ENCODE assay signal across 1 cellular context in the genomic region with DNA sequence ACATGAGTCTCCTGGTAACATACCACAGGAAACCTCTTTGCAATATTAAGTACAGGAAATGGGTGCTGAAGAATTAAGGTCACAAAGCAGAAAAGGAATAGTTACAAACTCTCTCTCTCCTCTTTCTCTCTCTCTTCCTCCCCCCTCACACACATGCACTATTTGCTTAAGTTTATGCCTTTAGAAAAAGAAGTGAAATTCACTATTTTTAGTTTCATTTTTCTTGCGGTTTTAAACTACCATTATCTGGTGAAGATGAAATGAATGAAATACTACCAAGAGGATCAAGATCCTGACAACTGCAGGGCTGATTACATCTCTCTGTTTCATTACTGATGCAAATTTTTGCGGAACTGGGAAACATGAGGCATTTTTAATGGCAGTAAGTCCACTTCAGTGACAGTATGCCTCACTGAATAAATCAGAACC.
TF ChIP-seq lines count a peak whose summit lies in the region.

No MANE protein-coding gene starts in this region.

TF ChIP-seq in GM23338, 12 proteins besides CTCF, POLR2A, EP300 and RAD21 (continued from another document):
- TF ChIP-seq, protein P1, sequence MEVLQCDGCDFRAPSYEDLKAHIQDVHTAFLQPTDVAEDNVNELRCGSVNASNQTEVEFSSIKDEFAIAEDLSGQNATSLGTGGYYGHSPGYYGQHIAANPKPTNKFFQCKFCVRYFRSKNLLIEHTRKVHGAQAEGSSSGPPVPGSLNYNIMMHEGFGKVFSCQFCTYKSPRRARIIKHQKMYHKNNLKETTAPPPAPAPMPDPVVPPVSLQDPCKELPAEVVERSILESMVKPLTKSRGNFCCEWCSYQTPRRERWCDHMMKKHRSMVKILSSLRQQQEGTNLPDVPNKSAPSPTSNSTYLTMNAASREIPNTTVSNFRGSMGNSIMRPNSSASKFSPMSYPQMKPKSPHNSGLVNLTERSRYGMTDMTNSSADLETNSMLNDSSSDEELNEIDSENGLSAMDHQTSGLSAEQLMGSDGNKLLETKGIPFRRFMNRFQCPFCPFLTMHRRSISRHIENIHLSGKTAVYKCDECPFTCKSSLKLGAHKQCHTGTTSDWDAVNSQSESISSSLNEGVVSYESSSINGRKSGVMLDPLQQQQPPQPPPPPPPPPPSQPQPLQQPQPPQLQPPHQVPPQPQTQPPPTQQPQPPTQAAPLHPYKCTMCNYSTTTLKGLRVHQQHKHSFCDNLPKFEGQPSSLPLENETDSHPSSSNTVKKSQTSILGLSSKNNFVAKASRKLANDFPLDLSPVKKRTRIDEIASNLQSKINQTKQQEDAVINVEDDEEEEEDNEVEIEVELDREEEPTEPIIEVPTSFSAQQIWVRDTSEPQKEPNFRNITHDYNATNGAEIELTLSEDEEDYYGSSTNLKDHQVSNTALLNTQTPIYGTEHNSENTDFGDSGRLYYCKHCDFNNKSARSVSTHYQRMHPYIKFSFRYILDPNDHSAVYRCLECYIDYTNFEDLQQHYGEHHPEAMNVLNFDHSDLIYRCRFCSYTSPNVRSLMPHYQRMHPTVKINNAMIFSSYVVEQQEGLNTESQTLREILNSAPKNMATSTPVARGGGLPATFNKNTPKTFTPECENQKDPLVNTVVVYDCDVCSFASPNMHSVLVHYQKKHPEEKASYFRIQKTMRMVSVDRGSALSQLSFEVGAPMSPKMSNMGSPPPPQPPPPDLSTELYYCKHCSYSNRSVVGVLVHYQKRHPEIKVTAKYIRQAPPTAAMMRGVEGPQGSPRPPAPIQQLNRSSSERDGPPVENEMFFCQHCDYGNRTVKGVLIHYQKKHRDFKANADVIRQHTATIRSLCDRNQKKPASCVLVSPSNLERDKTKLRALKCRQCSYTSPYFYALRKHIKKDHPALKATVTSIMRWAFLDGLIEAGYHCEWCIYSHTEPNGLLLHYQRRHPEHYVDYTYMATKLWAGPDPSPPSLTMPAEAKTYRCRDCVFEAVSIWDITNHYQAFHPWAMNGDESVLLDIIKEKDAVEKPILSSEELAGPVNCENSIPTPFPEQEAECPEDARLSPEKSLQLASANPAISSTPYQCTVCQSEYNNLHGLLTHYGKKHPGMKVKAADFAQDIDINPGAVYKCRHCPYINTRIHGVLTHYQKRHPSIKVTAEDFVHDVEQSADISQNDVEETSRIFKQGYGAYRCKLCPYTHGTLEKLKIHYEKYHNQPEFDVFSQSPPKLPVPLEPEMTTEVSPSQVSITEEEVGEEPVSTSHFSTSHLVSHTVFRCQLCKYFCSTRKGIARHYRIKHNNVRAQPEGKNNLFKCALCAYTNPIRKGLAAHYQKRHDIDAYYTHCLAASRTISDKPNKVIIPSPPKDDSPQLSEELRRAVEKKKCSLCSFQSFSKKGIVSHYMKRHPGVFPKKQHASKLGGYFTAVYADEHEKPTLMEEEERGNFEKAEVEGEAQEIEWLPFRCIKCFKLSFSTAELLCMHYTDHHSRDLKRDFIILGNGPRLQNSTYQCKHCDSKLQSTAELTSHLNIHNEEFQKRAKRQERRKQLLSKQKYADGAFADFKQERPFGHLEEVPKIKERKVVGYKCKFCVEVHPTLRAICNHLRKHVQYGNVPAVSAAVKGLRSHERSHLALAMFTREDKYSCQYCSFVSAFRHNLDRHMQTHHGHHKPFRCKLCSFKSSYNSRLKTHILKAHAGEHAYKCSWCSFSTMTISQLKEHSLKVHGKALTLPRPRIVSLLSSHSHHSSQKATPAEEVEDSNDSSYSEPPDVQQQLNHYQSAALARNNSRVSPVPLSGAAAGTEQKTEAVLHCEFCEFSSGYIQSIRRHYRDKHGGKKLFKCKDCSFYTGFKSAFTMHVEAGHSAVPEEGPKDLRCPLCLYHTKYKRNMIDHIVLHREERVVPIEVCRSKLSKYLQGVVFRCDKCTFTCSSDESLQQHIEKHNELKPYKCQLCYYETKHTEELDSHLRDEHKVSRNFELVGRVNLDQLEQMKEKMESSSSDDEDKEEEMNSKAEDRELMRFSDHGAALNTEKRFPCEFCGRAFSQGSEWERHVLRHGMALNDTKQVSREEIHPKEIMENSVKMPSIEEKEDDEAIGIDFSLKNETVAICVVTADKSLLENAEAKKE (CRISPR knock-in tag; IDR thresholded peaks at IDR 0.05), result no peak
- TF ChIP-seq EZH2phosphoT487 (IDR thresholded peaks at IDR 0.05; ENCODE audit: unreplicated experiment), result no peak
- no peak for TF ChIP-seq NANOG (IDR thresholded peaks at IDR 0.05; ENCODE audit: borderline replicate concordance)
- TF ChIP-seq EZH2 (IDR thresholded peaks at IDR 0.05; ENCODE audit: low read depth, unreplicated experiment), result no peak
- TF ChIP-seq, protein P2, sequence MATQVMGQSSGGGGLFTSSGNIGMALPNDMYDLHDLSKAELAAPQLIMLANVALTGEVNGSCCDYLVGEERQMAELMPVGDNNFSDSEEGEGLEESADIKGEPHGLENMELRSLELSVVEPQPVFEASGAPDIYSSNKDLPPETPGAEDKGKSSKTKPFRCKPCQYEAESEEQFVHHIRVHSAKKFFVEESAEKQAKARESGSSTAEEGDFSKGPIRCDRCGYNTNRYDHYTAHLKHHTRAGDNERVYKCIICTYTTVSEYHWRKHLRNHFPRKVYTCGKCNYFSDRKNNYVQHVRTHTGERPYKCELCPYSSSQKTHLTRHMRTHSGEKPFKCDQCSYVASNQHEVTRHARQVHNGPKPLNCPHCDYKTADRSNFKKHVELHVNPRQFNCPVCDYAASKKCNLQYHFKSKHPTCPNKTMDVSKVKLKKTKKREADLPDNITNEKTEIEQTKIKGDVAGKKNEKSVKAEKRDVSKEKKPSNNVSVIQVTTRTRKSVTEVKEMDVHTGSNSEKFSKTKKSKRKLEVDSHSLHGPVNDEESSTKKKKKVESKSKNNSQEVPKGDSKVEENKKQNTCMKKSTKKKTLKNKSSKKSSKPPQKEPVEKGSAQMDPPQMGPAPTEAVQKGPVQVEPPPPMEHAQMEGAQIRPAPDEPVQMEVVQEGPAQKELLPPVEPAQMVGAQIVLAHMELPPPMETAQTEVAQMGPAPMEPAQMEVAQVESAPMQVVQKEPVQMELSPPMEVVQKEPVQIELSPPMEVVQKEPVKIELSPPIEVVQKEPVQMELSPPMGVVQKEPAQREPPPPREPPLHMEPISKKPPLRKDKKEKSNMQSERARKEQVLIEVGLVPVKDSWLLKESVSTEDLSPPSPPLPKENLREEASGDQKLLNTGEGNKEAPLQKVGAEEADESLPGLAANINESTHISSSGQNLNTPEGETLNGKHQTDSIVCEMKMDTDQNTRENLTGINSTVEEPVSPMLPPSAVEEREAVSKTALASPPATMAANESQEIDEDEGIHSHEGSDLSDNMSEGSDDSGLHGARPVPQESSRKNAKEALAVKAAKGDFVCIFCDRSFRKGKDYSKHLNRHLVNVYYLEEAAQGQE (IDR thresholded peaks at IDR 0.05; ENCODE audit: unreplicated experiment), result no peak
